11 cellular contexts compared by ENCODE assay signal in the genomic region with DNA sequence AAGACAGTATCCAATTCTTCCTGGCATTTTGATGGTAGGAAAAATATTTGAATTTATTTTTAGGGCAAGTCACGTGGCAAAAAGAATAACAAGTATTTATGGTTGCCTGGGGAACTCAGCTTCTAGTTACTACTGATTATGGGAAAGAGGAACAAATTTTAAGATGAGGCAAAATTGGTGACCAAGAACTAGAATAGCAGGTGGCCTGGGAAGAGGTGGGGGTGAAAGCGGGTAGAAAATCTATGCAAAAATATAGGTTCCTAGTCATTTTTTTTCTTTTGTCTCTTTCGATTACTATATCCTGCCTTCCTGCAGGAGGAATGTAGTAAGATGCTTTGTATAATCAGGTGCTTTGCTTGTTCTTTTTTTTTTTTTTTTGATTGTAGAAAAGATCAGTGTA. TPM values are rescaled to one million over a fixed set of nuclear protein-coding genes. Genes with fewer than 3 reads are reported as not detected.
DNase-seq lines count a peak whose midpoint lies in the region; ATAC-seq and TF ChIP-seq lines count a peak whose summit lies in the region.
"Had no signal": no experiment of that assay in that cellular context is flagged by ENCODE, and none has a peak within 500 bp of the region (broad histone marks: within the 10 kb centered on the region; RNA-seq: fewer than 3 reads in every experiment).

No MANE protein-coding gene starts in this region.

- peaks cover 22% of the 10 kb centered on the region for H3K4me1 Mint-ChIP-seq in activated naive CD8-positive, alpha-beta T cell treated with anti-CD3 and anti-CD28 coated beads, Interleukin-2, amount 50 U/mL, for 24 hours
- peaks cover 7% of the 10 kb centered on the region for H3K4me1 Mint-ChIP-seq in activated naive CD8-positive, alpha-beta T cell treated with anti-CD3 and anti-CD28 coated beads for 36 hours
- peaks cover 43% of the 10 kb centered on the region for H3K4me1 Mint-ChIP-seq in endothelial cell (ENCODE audit: unreplicated experiment)

- no peaks in the 10 kb centered on the region for H3K9me3 ChIP-seq in tibial artery
- H3K9me3 ChIP-seq: right atrium auricular region had no signal

- no peak overlapping the region for H3K4me3 ChIP-seq in tibial artery
- H3K4me3 ChIP-seq: right atrium auricular region had no signal

- intact Hi-C loops in tibial artery (cut with DNase I; ENCODE audit: low total_unique reads), result no loop called here

- H3K4me3 Mint-ChIP-seq in activated naive CD8-positive, alpha-beta T cell treated with anti-CD3 and anti-CD28 coated beads, Interleukin-2, amount 50 U/mL, for 24 hours, result no peak overlapping the region
- no peak overlapping the region for H3K4me3 Mint-ChIP-seq in activated naive CD8-positive, alpha-beta T cell treated with anti-CD3 and anti-CD28 coated beads for 36 hours
- no peak overlapping the region for H3K4me3 Mint-ChIP-seq in endothelial cell (ENCODE audit: unreplicated experiment)

- H3K36me3 ChIP-seq in tibial artery, result no peaks in the 10 kb centered on the region
- H3K36me3 ChIP-seq: right atrium auricular region had no signal

- TF ChIP-seq CTCF in tibial artery (IDR thresholded peaks at IDR 0.05), result no peak
- TF ChIP-seq CTCF in endothelial cell (IDR thresholded peaks at IDR 0.05; ENCODE audit: unreplicated experiment), result no peak

- H3K9me3 Mint-ChIP-seq in activated naive CD8-positive, alpha-beta T cell treated with anti-CD3 and anti-CD28 coated beads, Interleukin-2, amount 50 U/mL, for 24 hours, result no peaks in the 10 kb centered on the region
- peaks cover 3% of the 10 kb centered on the region for H3K9me3 Mint-ChIP-seq in activated naive CD8-positive, alpha-beta T cell treated with anti-CD3 and anti-CD28 coated beads for 36 hours
- no peaks in the 10 kb centered on the region for H3K9me3 Mint-ChIP-seq in endothelial cell (ENCODE audit: unreplicated experiment)

- H3K36me3 Mint-ChIP-seq in activated naive CD8-positive, alpha-beta T cell treated with anti-CD3 and anti-CD28 coated beads, Interleukin-2, amount 50 U/mL, for 24 hours (ENCODE audit: low read depth), result no peaks in the 10 kb centered on the region
- H3K36me3 Mint-ChIP-seq in activated naive CD8-positive, alpha-beta T cell treated with anti-CD3 and anti-CD28 coated beads for 36 hours, result no peaks in the 10 kb centered on the region
- peaks cover 23% of the 10 kb centered on the region for H3K36me3 Mint-ChIP-seq in endothelial cell (ENCODE audit: low read depth, unreplicated experiment)

- no peaks in the 10 kb centered on the region for H3K27me3 ChIP-seq in tibial artery
- H3K27me3 ChIP-seq: right atrium auricular region had no signal

- DNase-seq in activated naive CD8-positive, alpha-beta T cell treated with anti-CD3 and anti-CD28 coated beads, Interleukin-2, amount 50 U/mL, for 24 hours, result no peak
- no peak for DNase-seq in activated naive CD8-positive, alpha-beta T cell treated with anti-CD3 and anti-CD28 coated beads for 36 hours
- no peak for DNase-seq in tibial artery
- DNase-seq in D341Med (ENCODE audit: low spot score), result no peak
- no peak for DNase-seq in endothelial cell (ENCODE audit: low spot score)
- no peak for DNase-seq in mucosa of gallbladder (ENCODE audit: low spot score)
- DNase-seq: activated CD4-positive, CD25-positive, alpha-beta regulatory T cell; amniotic stem cell had no signal

- peak overlapping the region; percentile 72 to 78 for H3K27ac ChIP-seq in tibial artery

- no peak for ATAC-seq in activated naive CD8-positive, alpha-beta T cell treated with anti-CD3 and anti-CD28 coated beads, Interleukin-2, amount 50 U/mL, for 24 hours
- ATAC-seq in HG02642 (IDR thresholded peaks at IDR 0.05; ENCODE audit: poor library complexity, unreplicated experiment) (peak; percentile 54), HG03520 (IDR thresholded peaks at IDR 0.05; ENCODE audit: unreplicated experiment) (peak; percentile 50)

- peak overlapping the region; percentile 57 for H3K27ac Mint-ChIP-seq in activated naive CD8-positive, alpha-beta T cell treated with anti-CD3 and anti-CD28 coated beads, Interleukin-2, amount 50 U/mL, for 24 hours
- H3K27ac Mint-ChIP-seq in activated naive CD8-positive, alpha-beta T cell treated with anti-CD3 and anti-CD28 coated beads for 36 hours, result no peak overlapping the region
- no peak overlapping the region for H3K27ac Mint-ChIP-seq in endothelial cell (ENCODE audit: unreplicated experiment)

- H3K27me3 Mint-ChIP-seq in activated naive CD8-positive, alpha-beta T cell treated with anti-CD3 and anti-CD28 coated beads, Interleukin-2, amount 50 U/mL, for 24 hours, result peaks cover 7% of the 10 kb centered on the region
- H3K27me3 Mint-ChIP-seq in activated naive CD8-positive, alpha-beta T cell treated with anti-CD3 and anti-CD28 coated beads for 36 hours, result peaks cover 29% of the 10 kb centered on the region
- peaks cover 3% of the 10 kb centered on the region for H3K27me3 Mint-ChIP-seq in endothelial cell (ENCODE audit: unreplicated experiment)

- peaks cover 0 to 72% (median 42%) of the 10 kb centered on the region in 4 donors for H3K4me1 ChIP-seq in tibial artery
- H3K4me1 ChIP-seq: right atrium auricular region had no signal

RNA-seq across cellular contexts. Expression of a gene that starts 27.8 kb away (rescaled TPM):
- under 1 TPM; 0.64 to 0.99 TPM for total RNA-seq in activated naive CD8-positive, alpha-beta T cell treated with anti-CD3 and anti-CD28 coated beads for 36 hours
- total RNA-seq in endothelial cell (ENCODE audit: unreplicated experiment) (102 TPM), mucosa of gallbladder (68.3 TPM)

Comparison
In these comparisons a context has a peak if more than half of its experiments do, and no peak if none do; other contexts are left out.
1. RNA of a gene that starts 27.8 kb away (total RNA-seq): 102 TPM in endothelial cell (single experiment) and 68.3 TPM in mucosa of gallbladder (single experiment); 0.64 to 0.99 TPM in activated naive CD8-positive, alpha-beta T cell treated with anti-CD3 and anti-CD28 coated beads for 36 hours; every median in the first group is over 10 times any median in the second.